Comparison of ENCODE assay signal across 22 cellular contexts in the genomic region with DNA sequence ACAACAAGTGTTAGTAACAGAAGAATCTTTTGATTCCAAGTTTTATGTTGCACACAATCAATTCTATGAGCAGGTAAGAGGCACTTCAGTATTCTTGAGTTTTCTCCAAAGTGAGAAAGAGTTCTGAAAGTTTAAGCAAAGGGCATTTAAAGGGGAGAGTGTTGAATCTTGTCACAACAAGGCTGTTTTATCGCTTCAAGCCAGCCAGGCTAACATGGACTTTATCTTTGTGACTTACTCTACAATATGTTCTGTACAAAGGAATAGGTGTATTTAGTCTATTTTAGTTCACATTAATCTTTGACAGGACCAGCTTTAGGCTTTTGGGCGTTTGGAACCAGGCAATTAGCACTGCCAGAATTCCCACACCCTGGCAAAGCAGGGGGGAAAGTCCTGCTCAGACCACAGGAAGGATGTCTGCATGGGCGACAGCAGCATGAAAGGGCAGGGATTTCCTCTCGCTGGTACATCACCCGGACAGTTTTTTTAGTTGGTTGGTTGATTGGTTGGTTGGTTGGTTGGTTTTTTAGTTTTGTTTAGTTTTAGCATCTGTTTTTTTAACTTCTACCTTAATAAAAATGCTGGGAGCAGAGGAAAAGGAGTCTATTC.
A peak's percentile ranks its signal among the peaks of the same experiment; 100 is the strongest.
DNase-seq lines count a peak whose midpoint lies in the region; ATAC-seq and TF ChIP-seq lines count a peak whose summit lies in the region.
"Had no signal": no experiment of that assay in that cellular context is flagged by ENCODE, and none has a peak within 500 bp of the region (broad histone marks: within the 10 kb centered on the region; RNA-seq: fewer than 3 reads in every experiment).

No MANE protein-coding gene starts in this region.

- no peak overlapping the region for H3K4me2 ChIP-seq in trophoblast cell (ENCODE audit: low read length)

- no peak overlapping the region for H2BK12ac ChIP-seq in trophoblast cell (ENCODE audit: low read length)

- no peaks in the 10 kb centered on the region for H3K79me2 ChIP-seq in trophoblast cell (ENCODE audit: control insufficient read depth, insufficient read depth, low read length, poor library complexity)

- no peak overlapping the region for H3K27ac ChIP-seq in trophoblast cell (ENCODE audit: low read depth, low read length)

- no peaks in the 10 kb centered on the region for H3K79me1 ChIP-seq in trophoblast cell (ENCODE audit: low read length)

- TF ChIP-seq CTCF in chondrocyte (IDR thresholded peaks at IDR 0.05): no peak

- no peak overlapping the region for H3K23ac ChIP-seq in trophoblast cell (ENCODE audit: low read length)

- H3K9me3 Mint-ChIP-seq in stimulated activated naive B cell treated with anti-CD40 and anti-IgM and Interleukin-4, amounts not matched to agents 10 μg/mL and 1 μg/mL and 100 μg/mL, for 72 hours: peaks cover 0 to 4% of the 10 kb centered on the region in 2 donors
- peaks cover 10% of the 10 kb centered on the region for H3K9me3 Mint-ChIP-seq in chondrocyte (ENCODE audit: low read depth)
- H3K9me3 Mint-ChIP-seq: activated CD4-positive, alpha-beta T cell treated with anti-CD3 and anti-CD28 coated beads, Interleukin-2, amount 10 ng/mL, durations not matched to agents 24 days and 14 days; activated naive CD4-positive, alpha-beta T cell treated with anti-CD3 and anti-CD28 coated beads, Interleukin-2, amount 50 U/mL, for 24 hours; activated T-helper 1 cell treated with anti-CD3 and anti-CD28 coated beads, Interleukin-12 subunit alpha, Interleukin-12 subunit beta, Interleukin-2, Interleukin-4 antibody, amounts not matched to agents 30 ng/mL and 10 ng/mL and 1 ng/mL, durations not matched to agents 14 hours and 24 hours and 36 hours had no signal

- H3K4me1 Mint-ChIP-seq in stimulated activated naive B cell treated with anti-CD40 and anti-IgM and Interleukin-4, amounts not matched to agents 10 μg/mL and 1 μg/mL and 100 μg/mL, for 72 hours: peaks cover 36 to 53% of the 10 kb centered on the region in 2 donors
- H3K4me1 Mint-ChIP-seq in chondrocyte (ENCODE audit: low read depth): no peaks in the 10 kb centered on the region
- H3K4me1 Mint-ChIP-seq: activated naive CD4-positive, alpha-beta T cell treated with anti-CD3 and anti-CD28 coated beads, Interleukin-2, amount 50 U/mL, for 24 hours had no signal

- H3K4me1 ChIP-seq in trophoblast cell (ENCODE audit: control insufficient read depth in 1 of 2, insufficient read depth in 2 of 2, low read length in 2 of 2): peaks cover 5 to 9% of the 10 kb centered on the region in 2 experiments

- H3K14ac ChIP-seq in trophoblast cell (ENCODE audit: low read length): no peak overlapping the region

- H2BK5ac ChIP-seq in trophoblast cell (ENCODE audit: low read depth, low read length, poor library complexity): no peak overlapping the region

- no peaks in the 10 kb centered on the region for H3K27me3 Mint-ChIP-seq in stimulated activated naive B cell treated with anti-CD40 and anti-IgM and Interleukin-4, amounts not matched to agents 10 μg/mL and 1 μg/mL and 100 μg/mL, for 72 hours
- H3K27me3 Mint-ChIP-seq in chondrocyte (ENCODE audit: low read depth): no peaks in the 10 kb centered on the region
- H3K27me3 Mint-ChIP-seq: activated CD4-positive, alpha-beta T cell treated with anti-CD3 and anti-CD28 coated beads, Interleukin-2, amount 10 ng/mL, durations not matched to agents 24 days and 14 days; activated CD8-positive, alpha-beta memory T cell treated with anti-CD3 and anti-CD28 coated beads, Interleukin-2, amount 10 ng/mL, durations not matched to agents 7 days and 5 days; activated naive CD4-positive, alpha-beta T cell treated with anti-CD3 and anti-CD28 coated beads, Interleukin-2, amount 50 U/mL, for 24 hours had no signal

- peaks cover 28 to 45% of the 10 kb centered on the region in 2 donors for H3K36me3 Mint-ChIP-seq in stimulated activated naive B cell treated with anti-CD40 and anti-IgM and Interleukin-4, amounts not matched to agents 10 μg/mL and 1 μg/mL and 100 μg/mL, for 72 hours
- peaks cover 6% of the 10 kb centered on the region for H3K36me3 Mint-ChIP-seq in chondrocyte (ENCODE audit: low read depth)

- no peak overlapping the region for H4K8ac ChIP-seq in trophoblast cell (ENCODE audit: low read depth, low read length)

- no peaks in the 10 kb centered on the region for H3K9me3 ChIP-seq in trophoblast cell (ENCODE audit: insufficient read depth, low read depth, low read length)
- H3K9me3 ChIP-seq: mucosa of descending colon had no signal

- DNase-seq in HK-2 (ENCODE audit: unreplicated experiment) (peak; percentile 12), glomerular visceral epithelial cell (ENCODE audit: extremely low spot score) (peak; percentile 31), AG08396 (ENCODE audit: low spot score) (no peak), chondrocyte (ENCODE audit: low spot score) (no peak), trophoblast cell (no peak)
- DNase-seq in stimulated activated naive B cell treated with anti-CD40 and anti-IgM and Interleukin-4, amounts not matched to agents 10 μg/mL and 1 μg/mL and 100 μg/mL, for 72 hours: peak; percentile 12
- DNase-seq: activated CD4-positive, alpha-beta T cell treated with anti-CD3 and anti-CD28 coated beads, Interleukin-2, amount 10 ng/mL, durations not matched to agents 24 days and 14 days; activated CD8-positive, alpha-beta memory T cell treated with anti-CD3 and anti-CD28 coated beads, Interleukin-2, amount 10 ng/mL, durations not matched to agents 7 days and 5 days; anterior cingulate cortex; caudate nucleus; foreskin fibroblast; left ventricle myocardium superior; MM.1S; mucosa of descending colon; NCI-H146; NCI-H2171; NCI-H748 treated with DMSO at 0.1 percent for 48 hours; OCI-M1; SHP77 had no signal

- H3K4me3 Mint-ChIP-seq in stimulated activated naive B cell treated with anti-CD40 and anti-IgM and Interleukin-4, amounts not matched to agents 10 μg/mL and 1 μg/mL and 100 μg/mL, for 72 hours: peak overlapping the region; percentile 40 to 59
- H3K4me3 Mint-ChIP-seq in chondrocyte (ENCODE audit: unreplicated experiment): no peak overlapping the region
- H3K4me3 Mint-ChIP-seq: activated CD4-positive, alpha-beta T cell treated with anti-CD3 and anti-CD28 coated beads, Interleukin-2, amount 10 ng/mL, durations not matched to agents 24 days and 14 days; activated CD8-positive, alpha-beta memory T cell treated with anti-CD3 and anti-CD28 coated beads, Interleukin-2, amount 10 ng/mL, durations not matched to agents 7 days and 5 days; activated naive CD4-positive, alpha-beta T cell treated with anti-CD3 and anti-CD28 coated beads, Interleukin-2, amount 50 U/mL, for 24 hours; activated T-helper 1 cell treated with anti-CD3 and anti-CD28 coated beads, Interleukin-12 subunit alpha, Interleukin-12 subunit beta, Interleukin-2, Interleukin-4 antibody, amounts not matched to agents 30 ng/mL and 10 ng/mL and 1 ng/mL, durations not matched to agents 14 hours and 24 hours and 36 hours had no signal

- H2BK120ac ChIP-seq in trophoblast cell (ENCODE audit: insufficient read depth, low read length, poor library complexity): no peak overlapping the region

- no peaks in the 10 kb centered on the region for H3K27me3 ChIP-seq in trophoblast cell (ENCODE audit: insufficient read depth, low read length)

- H3K9ac ChIP-seq in trophoblast cell (ENCODE audit: low read length): no peak overlapping the region

- WGBS in trophoblast cell (ENCODE audit: extremely low coverage, insufficient coverage, insufficient read length): no CpG with 5 or more reads among the region's 5 CpGs

- no peak overlapping the region for H4K91ac ChIP-seq in trophoblast cell (ENCODE audit: low read depth, low read length)

- H3K4me3 ChIP-seq in trophoblast cell (ENCODE audit: low read depth, low read length): no peak overlapping the region
- H3K4me3 ChIP-seq: mucosa of descending colon had no signal

- no peaks in the 10 kb centered on the region for H3K36me3 ChIP-seq in trophoblast cell (ENCODE audit: control insufficient read depth in 1 of 2, insufficient read depth in 2 of 2, low read length in 2 of 2)

- no peak overlapping the region for H3K18ac ChIP-seq in trophoblast cell (ENCODE audit: low read length)

- H3K4ac ChIP-seq in trophoblast cell (ENCODE audit: low read depth, low read length): no peak overlapping the region

- peak; percentile 58 for ATAC-seq in GM18868 (IDR thresholded peaks at IDR 0.05; ENCODE audit: unreplicated experiment)
- peak; percentile 78 to 86 for ATAC-seq in stimulated activated naive B cell treated with anti-CD40 and anti-IgM and Interleukin-4, amounts not matched to agents 10 μg/mL and 1 μg/mL and 100 μg/mL, for 72 hours (replicated peaks)
- ATAC-seq: activated CD8-positive, alpha-beta memory T cell treated with anti-CD3 and anti-CD28 coated beads, Interleukin-2, amount 10 ng/mL, durations not matched to agents 7 days and 5 days; left ventricle myocardium superior; mucosa of descending colon had no signal

- no peak overlapping the region for H4K12ac ChIP-seq in trophoblast cell (ENCODE audit: low read depth, low read length)

- peak overlapping the region; percentile 59 for H3K27ac Mint-ChIP-seq in stimulated activated naive B cell treated with anti-CD40 and anti-IgM and Interleukin-4, amounts not matched to agents 10 μg/mL and 1 μg/mL and 100 μg/mL, for 72 hours
- H3K27ac Mint-ChIP-seq in chondrocyte (ENCODE audit: unreplicated experiment): no peak overlapping the region
- H3K27ac Mint-ChIP-seq: activated CD4-positive, alpha-beta T cell treated with anti-CD3 and anti-CD28 coated beads, Interleukin-2, amount 10 ng/mL, durations not matched to agents 24 days and 14 days; activated CD8-positive, alpha-beta memory T cell treated with anti-CD3 and anti-CD28 coated beads, Interleukin-2, amount 10 ng/mL, durations not matched to agents 7 days and 5 days; activated naive CD4-positive, alpha-beta T cell treated with anti-CD3 and anti-CD28 coated beads, Interleukin-2, amount 50 U/mL, for 24 hours; activated T-helper 1 cell treated with anti-CD3 and anti-CD28 coated beads, Interleukin-12 subunit alpha, Interleukin-12 subunit beta, Interleukin-2, Interleukin-4 antibody, amounts not matched to agents 30 ng/mL and 10 ng/mL and 1 ng/mL, durations not matched to agents 14 hours and 24 hours and 36 hours had no signal

- H2AK5ac ChIP-seq in trophoblast cell (ENCODE audit: low read length): no peak overlapping the region

- H2AFZ ChIP-seq in trophoblast cell (ENCODE audit: insufficient read depth, low read length, poor library complexity): no peak overlapping the region

Comparison
In these comparisons a context has a peak if more than half of its experiments do, and no peak if none do; other contexts are left out.
1. DNase-seq: peak in HK-2 (single experiment), glomerular visceral epithelial cell (single experiment) and stimulated activated naive B cell treated with anti-CD40 and anti-IgM and Interleukin-4, amounts not matched to agents 10 μg/mL and 1 μg/mL and 100 μg/mL, for 72 hours (single experiment); none in AG08396 (single experiment), chondrocyte (single experiment) and trophoblast cell (0 of 2).